ENCODE assay signal across 20 cellular contexts in genomic region chr6:170253910-170254269, GRCh38. TPM values are rescaled to one million over a fixed set of nuclear protein-coding genes. Genes with fewer than 3 reads are reported as not detected.
DNase-seq lines count a peak whose midpoint lies in the region; FAIRE-seq and TF ChIP-seq lines count a peak whose summit lies in the region.
"Had no signal": no experiment of that assay in that cellular context is flagged by ENCODE, and none has a peak within 500 bp of the region (broad histone marks: within the 10 kb centered on the region; RNA-seq: fewer than 3 reads in every experiment).

No MANE protein-coding gene starts in this region.

- CTCF ChIA-PET in HEK293 (lab: Yijun Ruan, JAX), result no interaction called here

- no peak for TF ChIP-seq EP300 in sigmoid colon (IDR thresholded peaks at IDR 0.05)

- no peak for TF ChIP-seq POLR2A in sigmoid colon (IDR thresholded peaks at IDR 0.05)

- H3K9me3 ChIP-seq in HEK293 (ENCODE audit: control insufficient read depth, insufficient read depth, low read depth, low read length) (no peaks in the 10 kb centered on the region), sigmoid colon (no peaks in the 10 kb centered on the region)
- H3K9me3 ChIP-seq: MG63, SJCRH30 had no signal

- POLR2A ChIA-PET in HEK293 (lab: Yijun Ruan, JAX), result no interaction called here

- no peak for FAIRE-seq in urothelium cell line (lab: Jason Lieb, UNC)
- FAIRE-seq: G401.6, RCC 7860 had no signal

- DNase-seq in NCI-H1417 (lab: John Stamatoyannopoulos, UW) (peak; percentile 49 to 74 (median 49)), NCI-H1417 treated with DMSO at 0.1 percent for 48 hours (lab: John Stamatoyannopoulos, UW) (no peak), NCI-H82 treated with DMSO at 0.1 percent for 48 hours (lab: John Stamatoyannopoulos, UW; ENCODE audit: unreplicated experiment) (peak; percentile 80), sigmoid colon (peak; percentile 40), urothelium cell line (ENCODE audit: low spot score) (no peak)
- DNase-seq in activated T-cell treated with anti-CD3 and anti-CD28 coated beads, Interleukin-2, amount 50 U/mL, for 48 hours, result no peak
- DNase-seq: ACHN, H9, IMR-90, KG1, MG63, NCI-H1105 treated with DMSO at 0.1 percent for 48 hours, NCI-H1694, NCI-H2029 treated with DMSO at 0.1 percent for 48 hours, SJCRH30 had no signal

- 92 to 95% methylated on average over 9 of the region's 9 CpGs for WGBS in sigmoid colon, 2 donors

- H3K4me3 ChIP-seq in HEK293 (ENCODE audit: low read depth, low read length), result no peak overlapping the region
- H3K4me3 ChIP-seq in sigmoid colon, result no peak overlapping the region
- H3K4me3 ChIP-seq: GM23338, MG63, SJCRH30 had no signal

- no peaks in the 10 kb centered on the region for H3K4me1 ChIP-seq in HEK293 (ENCODE audit: control insufficient read depth, insufficient read depth, low read length)
- no peaks in the 10 kb centered on the region for H3K4me1 ChIP-seq in sigmoid colon

- TF ChIP-seq CTCF in HEK293 (tag by site-specific recombination; IDR thresholded peaks at IDR 0.05), result no peak
- no peak for TF ChIP-seq CTCF in sigmoid colon (IDR thresholded peaks at IDR 0.05)

- peaks cover 0 to 3% (median under 1%) of the 10 kb centered on the region in 3 donors for H3K27me3 ChIP-seq in sigmoid colon
- H3K27me3 ChIP-seq: MG63, SJCRH30 had no signal

- H3K27ac ChIP-seq in HEK293 (ENCODE audit: extremely low read depth, low read depth, low read length) (no peak overlapping the region), sigmoid colon (no peak overlapping the region)
- H3K27ac ChIP-seq: 22Rv1, SJCRH30 had no signal

- H3K36me3 ChIP-seq in HEK293 (ENCODE audit: control insufficient read depth in 2 of 2, insufficient read depth in 1 of 2, low read length in 2 of 2), result no peaks in the 10 kb centered on the region
- no peaks in the 10 kb centered on the region for H3K36me3 ChIP-seq in sigmoid colon
- H3K36me3 ChIP-seq: MG63, SJCRH30 had no signal

- intact Hi-C loops in sigmoid colon (cut with DNase I), result no loop called here

TF ChIP-seq in HEK293, 187 proteins besides CTCF, POLR2A, EP300 and RAD21:
- TF ChIP-seq ZSCAN30 (tag by site-specific recombination; IDR thresholded peaks at IDR 0.05) (no peak), ZNF311 (tag by site-specific recombination; IDR thresholded peaks at IDR 0.05; ENCODE audit: borderline replicate concordance) (no peak), ZIC2 (tag by site-specific recombination; IDR thresholded peaks at IDR 0.05) (peak; percentile 79)
- TF ChIP-seq, protein P1, sequence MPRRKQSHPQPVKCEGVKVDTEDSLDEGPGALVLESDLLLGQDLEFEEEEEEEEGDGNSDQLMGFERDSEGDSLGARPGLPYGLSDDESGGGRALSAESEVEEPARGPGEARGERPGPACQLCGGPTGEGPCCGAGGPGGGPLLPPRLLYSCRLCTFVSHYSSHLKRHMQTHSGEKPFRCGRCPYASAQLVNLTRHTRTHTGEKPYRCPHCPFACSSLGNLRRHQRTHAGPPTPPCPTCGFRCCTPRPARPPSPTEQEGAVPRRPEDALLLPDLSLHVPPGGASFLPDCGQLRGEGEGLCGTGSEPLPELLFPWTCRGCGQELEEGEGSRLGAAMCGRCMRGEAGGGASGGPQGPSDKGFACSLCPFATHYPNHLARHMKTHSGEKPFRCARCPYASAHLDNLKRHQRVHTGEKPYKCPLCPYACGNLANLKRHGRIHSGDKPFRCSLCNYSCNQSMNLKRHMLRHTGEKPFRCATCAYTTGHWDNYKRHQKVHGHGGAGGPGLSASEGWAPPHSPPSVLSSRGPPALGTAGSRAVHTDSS (tag by site-specific recombination; IDR thresholded peaks at IDR 0.05), result no peak

RNA-seq across cellular contexts. Expression of gene DLL1, which starts 37.0 kb away (rescaled TPM):
- 1 to 10 TPM; 1.1 to 8.4 (median 5.1) TPM for total RNA-seq in sigmoid colon
- 10 to 100 TPM in 1 of 3 donors, 1 to 10 TPM in 2; 3.0 to 13.6 (median 3.5) TPM for polyA plus RNA-seq in sigmoid colon

RNA-seq across cellular contexts. Expression of gene FAM120B, which starts 52.7 kb away (rescaled TPM):
- 10 to 100 TPM; 29.6 to 55.0 (median 45.7) TPM for total RNA-seq in sigmoid colon
- polyA plus RNA-seq in sigmoid colon, result 10 to 100 TPM in 1 of 3 donors, 1 to 10 TPM in 2; 5.5 to 12.1 (median 9.0) TPM

Comparison
In these comparisons a context has a peak if more than half of its experiments do, and no peak if none do; other contexts are left out.
1. DNase-seq: peak in NCI-H1417 (3 of 3), NCI-H82 treated with DMSO at 0.1 percent for 48 hours (single experiment) and sigmoid colon (single experiment); none in NCI-H1417 treated with DMSO at 0.1 percent for 48 hours (single experiment), urothelium cell line (single experiment) and activated T-cell treated with anti-CD3 and anti-CD28 coated beads, Interleukin-2, amount 50 U/mL, for 48 hours (0 of 2).